Comparison of ENCODE assay signal across 1 cellular context in the genomic region with DNA sequence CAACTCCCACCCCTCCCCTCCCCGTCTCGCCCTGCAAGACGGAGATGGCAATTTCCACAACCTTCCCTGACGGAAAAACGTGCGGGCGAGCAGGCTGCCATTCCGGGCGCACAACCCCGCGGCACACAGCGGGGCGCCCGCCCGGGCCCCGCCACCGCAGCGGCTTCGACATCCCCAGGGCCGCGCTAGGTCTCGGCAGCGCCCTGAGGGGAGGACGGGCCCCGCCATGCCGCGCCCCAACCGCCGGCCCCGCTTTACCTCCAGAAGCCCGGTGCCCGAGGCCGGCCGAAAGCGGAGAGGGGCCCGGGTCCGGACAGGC.
A peak's percentile ranks its signal among the peaks of the same experiment; 100 is the strongest.
TF ChIP-seq lines count a peak whose summit lies in the region.

No MANE protein-coding gene starts in this region.

TF ChIP-seq in GM12878, 131 proteins besides CTCF, POLR2A, EP300 and RAD21:
- TF ChIP-seq SUPT20H (IDR thresholded peaks at IDR 0.05; ENCODE audit: borderline replicate concordance, control insufficient read depth, low read depth, low read length) (no peak), SMC3 (IDR thresholded peaks at IDR 0.05; ENCODE audit: borderline replicate concordance, low read length) (no peak), CHD1 (IDR thresholded peaks at IDR 0.05; ENCODE audit: low read depth, low read length) (no peak), MTA3 (IDR thresholded peaks at IDR 0.05; ENCODE audit: borderline replicate concordance, low read length) (no peak), DPF2 (IDR thresholded peaks at IDR 0.05) (0 out of 2 replicates have a peak, but pooled peaks have one; percentile 10), MEF2A (IDR thresholded peaks at IDR 0.05; ENCODE audit: insufficient read depth, low read depth, low read length) (no peak), GABPA (IDR thresholded peaks at IDR 0.05; ENCODE audit: low read depth) (no peak), YBX1 (IDR thresholded peaks at IDR 0.05) (no peak), ESRRA (IDR thresholded peaks at IDR 0.05; ENCODE audit: low read length) (0 out of 2 replicates have a peak, but pooled peaks have one; percentile 7), PAX5 (IDR thresholded peaks at IDR 0.05; ENCODE audit: borderline replicate concordance, low read depth, low read length) (no peak), GATAD2B (conservative IDR thresholded peaks at IDR 0.05; ENCODE audit: low read depth) (peak; percentile 7; the same call in 1 of the 2 replicates), CEBPB (IDR thresholded peaks at IDR 0.05; ENCODE audit: borderline replicate concordance in 1 of 2, low read depth in 2 of 2, low read length in 2 of 2) (no peak), PAX8 (IDR thresholded peaks at IDR 0.05) (no peak), ATF7 (IDR thresholded peaks at IDR 0.05; ENCODE audit: low read depth) (no peak), SMAD5 (IDR thresholded peaks at IDR 0.05; ENCODE audit: low read depth) (no peak)
- TF ChIP-seq, protein P1, sequence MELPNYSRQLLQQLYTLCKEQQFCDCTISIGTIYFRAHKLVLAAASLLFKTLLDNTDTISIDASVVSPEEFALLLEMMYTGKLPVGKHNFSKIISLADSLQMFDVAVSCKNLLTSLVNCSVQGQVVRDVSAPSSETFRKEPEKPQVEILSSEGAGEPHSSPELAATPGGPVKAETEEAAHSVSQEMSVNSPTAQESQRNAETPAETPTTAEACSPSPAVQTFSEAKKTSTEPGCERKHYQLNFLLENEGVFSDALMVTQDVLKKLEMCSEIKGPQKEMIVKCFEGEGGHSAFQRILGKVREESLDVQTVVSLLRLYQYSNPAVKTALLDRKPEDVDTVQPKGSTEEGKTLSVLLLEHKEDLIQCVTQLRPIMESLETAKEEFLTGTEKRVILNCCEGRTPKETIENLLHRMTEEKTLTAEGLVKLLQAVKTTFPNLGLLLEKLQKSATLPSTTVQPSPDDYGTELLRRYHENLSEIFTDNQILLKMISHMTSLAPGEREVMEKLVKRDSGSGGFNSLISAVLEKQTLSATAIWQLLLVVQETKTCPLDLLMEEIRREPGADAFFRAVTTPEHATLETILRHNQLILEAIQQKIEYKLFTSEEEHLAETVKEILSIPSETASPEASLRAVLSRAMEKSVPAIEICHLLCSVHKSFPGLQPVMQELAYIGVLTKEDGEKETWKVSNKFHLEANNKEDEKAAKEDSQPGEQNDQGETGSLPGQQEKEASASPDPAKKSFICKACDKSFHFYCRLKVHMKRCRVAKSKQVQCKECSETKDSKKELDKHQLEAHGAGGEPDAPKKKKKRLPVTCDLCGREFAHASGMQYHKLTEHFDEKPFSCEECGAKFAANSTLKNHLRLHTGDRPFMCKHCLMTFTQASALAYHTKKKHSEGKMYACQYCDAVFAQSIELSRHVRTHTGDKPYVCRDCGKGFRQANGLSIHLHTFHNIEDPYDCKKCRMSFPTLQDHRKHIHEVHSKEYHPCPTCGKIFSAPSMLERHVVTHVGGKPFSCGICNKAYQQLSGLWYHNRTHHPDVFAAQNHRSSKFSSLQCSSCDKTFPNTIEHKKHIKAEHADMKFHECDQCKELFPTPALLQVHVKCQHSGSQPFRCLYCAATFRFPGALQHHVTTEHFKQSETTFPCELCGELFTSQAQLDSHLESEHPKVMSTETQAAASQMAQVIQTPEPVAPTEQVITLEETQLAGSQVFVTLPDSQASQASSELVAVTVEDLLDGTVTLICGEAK (IDR thresholded peaks at IDR 0.05; ENCODE audit: borderline replicate concordance) = no peak
- TF ChIP-seq, protein P2, sequence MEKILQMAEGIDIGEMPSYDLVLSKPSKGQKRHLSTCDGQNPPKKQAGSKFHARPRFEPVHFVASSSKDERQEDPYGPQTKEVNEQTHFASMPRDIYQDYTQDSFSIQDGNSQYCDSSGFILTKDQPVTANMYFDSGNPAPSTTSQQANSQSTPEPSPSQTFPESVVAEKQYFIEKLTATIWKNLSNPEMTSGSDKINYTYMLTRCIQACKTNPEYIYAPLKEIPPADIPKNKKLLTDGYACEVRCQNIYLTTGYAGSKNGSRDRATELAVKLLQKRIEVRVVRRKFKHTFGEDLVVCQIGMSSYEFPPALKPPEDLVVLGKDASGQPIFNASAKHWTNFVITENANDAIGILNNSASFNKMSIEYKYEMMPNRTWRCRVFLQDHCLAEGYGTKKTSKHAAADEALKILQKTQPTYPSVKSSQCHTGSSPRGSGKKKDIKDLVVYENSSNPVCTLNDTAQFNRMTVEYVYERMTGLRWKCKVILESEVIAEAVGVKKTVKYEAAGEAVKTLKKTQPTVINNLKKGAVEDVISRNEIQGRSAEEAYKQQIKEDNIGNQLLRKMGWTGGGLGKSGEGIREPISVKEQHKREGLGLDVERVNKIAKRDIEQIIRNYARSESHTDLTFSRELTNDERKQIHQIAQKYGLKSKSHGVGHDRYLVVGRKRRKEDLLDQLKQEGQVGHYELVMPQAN (conservative IDR thresholded peaks at IDR 0.05) = peak; percentile 33; the same call in 1 of the 2 replicates
- TF ChIP-seq, protein P3, sequence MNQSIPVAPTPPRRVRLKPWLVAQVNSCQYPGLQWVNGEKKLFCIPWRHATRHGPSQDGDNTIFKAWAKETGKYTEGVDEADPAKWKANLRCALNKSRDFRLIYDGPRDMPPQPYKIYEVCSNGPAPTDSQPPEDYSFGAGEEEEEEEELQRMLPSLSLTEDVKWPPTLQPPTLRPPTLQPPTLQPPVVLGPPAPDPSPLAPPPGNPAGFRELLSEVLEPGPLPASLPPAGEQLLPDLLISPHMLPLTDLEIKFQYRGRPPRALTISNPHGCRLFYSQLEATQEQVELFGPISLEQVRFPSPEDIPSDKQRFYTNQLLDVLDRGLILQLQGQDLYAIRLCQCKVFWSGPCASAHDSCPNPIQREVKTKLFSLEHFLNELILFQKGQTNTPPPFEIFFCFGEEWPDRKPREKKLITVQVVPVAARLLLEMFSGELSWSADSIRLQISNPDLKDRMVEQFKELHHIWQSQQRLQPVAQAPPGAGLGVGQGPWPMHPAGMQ (IDR thresholded peaks at IDR 0.05; ENCODE audit: borderline replicate concordance) = no peak
